ENCODE assay signal across 16 cellular contexts in genomic region chr14:68820536-68820935, GRCh38. TPM values are rescaled to one million over a fixed set of nuclear protein-coding genes. Genes with fewer than 3 reads are reported as not detected.
DNase-seq lines count a peak whose midpoint lies in the region; ATAC-seq and TF ChIP-seq lines count a peak whose summit lies in the region.
"Had no signal": no experiment of that assay in that cellular context is flagged by ENCODE, and none has a peak within 500 bp of the region (broad histone marks: within the 10 kb centered on the region; RNA-seq: fewer than 3 reads in every experiment).

No MANE protein-coding gene starts in this region.

- no peak overlapping the region for H2AFZ ChIP-seq in neural progenitor cell (replicated peaks)
- H2AFZ ChIP-seq in Karpas-422 (ENCODE audit: low read length): no peak overlapping the region

- no peaks in the 10 kb centered on the region for H3K27me3 Mint-ChIP-seq in CD4-positive, alpha-beta T cell
- H3K27me3 Mint-ChIP-seq in activated naive CD4-positive, alpha-beta T cell treated with anti-CD3 and anti-CD28 coated beads, Interleukin-2, amount 10 ng/mL, durations not matched to agents 7 days and 5 days: no peaks in the 10 kb centered on the region
- no peaks in the 10 kb centered on the region for H3K27me3 Mint-ChIP-seq in natural killer cell (ENCODE audit: low read depth in 2 of 2)
- peaks cover 8% of the 10 kb centered on the region for H3K27me3 Mint-ChIP-seq in neural progenitor cell (ENCODE audit: insufficient read depth, low read depth)

- no peaks in the 10 kb centered on the region for H3K36me3 ChIP-seq in neural progenitor cell
- no peaks in the 10 kb centered on the region for H3K36me3 ChIP-seq in Karpas-422 (ENCODE audit: insufficient read depth, low read length)
- H3K36me3 ChIP-seq in tibial artery: no peaks in the 10 kb centered on the region
- H3K36me3 ChIP-seq: neutrophil had no signal

- H3K27ac ChIP-seq in CD4-positive, alpha-beta T cell (ENCODE audit: low read depth, low read length): peak overlapping the region; percentile 59
- H3K27ac ChIP-seq in neural progenitor cell (no peak overlapping the region), Karpas-422 (ENCODE audit: low read length) (no peak overlapping the region), tibial artery (no peak overlapping the region)
- H3K27ac ChIP-seq: neutrophil had no signal

- peak overlapping the region; percentile 86 for H3K27ac Mint-ChIP-seq in CD4-positive, alpha-beta T cell
- H3K27ac Mint-ChIP-seq in activated naive CD4-positive, alpha-beta T cell treated with anti-CD3 and anti-CD28 coated beads, Interleukin-2, amount 10 ng/mL, durations not matched to agents 7 days and 5 days: peak overlapping the region; percentile 87
- H3K27ac Mint-ChIP-seq in natural killer cell (peak overlapping the region; percentile 67 to 89), neural progenitor cell (no peak overlapping the region)

- peak overlapping the region; percentile 55 for H3K4me3 Mint-ChIP-seq in CD4-positive, alpha-beta T cell
- peak overlapping the region; percentile 0 for H3K4me3 Mint-ChIP-seq in activated naive CD4-positive, alpha-beta T cell treated with anti-CD3 and anti-CD28 coated beads, Interleukin-2, amount 10 ng/mL, durations not matched to agents 7 days and 5 days
- H3K4me3 Mint-ChIP-seq in natural killer cell (no peak overlapping the region), neural progenitor cell (no peak overlapping the region)

- POLR2A ChIA-PET in CD4-positive, alpha-beta T cell (lab: Charles Lee): interaction anchor here (0.6 to 17.9 kb wide), 9 partner anchors 13 to 887 kb away, joined by 3 to 816 read pairs (median 4); partner anchors contain the start of gene ZFP36L1

- no peaks in the 10 kb centered on the region for H3K27me3 ChIP-seq in CD4-positive, alpha-beta T cell (ENCODE audit: control insufficient read depth, insufficient read depth, low read length)
- no peaks in the 10 kb centered on the region for H3K27me3 ChIP-seq in neural progenitor cell
- H3K27me3 ChIP-seq in Karpas-422 (ENCODE audit: low read length): no peaks in the 10 kb centered on the region
- no peaks in the 10 kb centered on the region for H3K27me3 ChIP-seq in tibial artery
- H3K27me3 ChIP-seq: neutrophil had no signal

- intact Hi-C loops in CD4-positive, alpha-beta T cell (cut with DNase I, micrococcal nuclease): loop anchor here in 1 of 2 experiments (1.0 kb wide), 1 partner anchor 27 kb away; the partner anchor contains the start of gene ZFP36L1
- intact Hi-C loops in natural killer cell (cut with micrococcal nuclease): no loop called here
- intact Hi-C loops in tibial artery (cut with DNase I; ENCODE audit: low total_unique reads): loop anchor here (5.0 kb wide), 1 partner anchor 888 kb away; no protein-coding TSS in a partner anchor

- H3K4me1 Mint-ChIP-seq in CD4-positive, alpha-beta T cell (ENCODE audit: low read depth): peaks cover 61% of the 10 kb centered on the region
- H3K4me1 Mint-ChIP-seq in activated naive CD4-positive, alpha-beta T cell treated with anti-CD3 and anti-CD28 coated beads, Interleukin-2, amount 10 ng/mL, durations not matched to agents 7 days and 5 days: peaks cover 47% of the 10 kb centered on the region
- H3K4me1 Mint-ChIP-seq in natural killer cell (peaks cover 33 to 36% of the 10 kb centered on the region in 2 donors), neural progenitor cell (peaks cover 43% of the 10 kb centered on the region)

- TF ChIP-seq CTCF in CD4-positive, alpha-beta T cell (IDR thresholded peaks at IDR 0.05): no peak
- TF ChIP-seq CTCF in natural killer cell (IDR thresholded peaks at IDR 0.05) (no peak), neural progenitor cell (IDR thresholded peaks at IDR 0.05) (no peak), tibial artery (IDR thresholded peaks at IDR 0.05) (no peak)

- H3K4me2 ChIP-seq in neural progenitor cell: no peak overlapping the region
- no peak overlapping the region for H3K4me2 ChIP-seq in Karpas-422 (ENCODE audit: low read depth, low read length, poor library complexity, severe bottlenecking)

- DNase-seq in CD4-positive, alpha-beta T cell: peak in 3 of 10 experiments; percentile 41 to 59 (median 50)
- DNase-seq in Jurkat, Clone E6-1 (ENCODE audit: low read depth, low spot score): peak; percentile 56
- peak; percentile 72 for DNase-seq in activated naive CD4-positive, alpha-beta T cell treated with anti-CD3 and anti-CD28 coated beads, Interleukin-2, amount 10 ng/mL, durations not matched to agents 7 days and 5 days
- DNase-seq in natural killer cell (no peak), neural progenitor cell (ENCODE audit: low spot score) (no peak), Karpas-422 (no peak), tibial artery (no peak), MV-4-11 (lab: John Stamatoyannopoulos, UW) (no peak)
- DNase-seq: activated CD4-positive, CD25-positive, alpha-beta regulatory T cell treated with anti-CD3 and anti-CD28 coated beads, Interleukin-2, amount 50 U/mL, for 72 hours; AML-193; amygdala; left colon; NCI-H1092 treated with DMSO at 0.1 percent for 48 hours; NCI-H524; Right ventricle myocardium superior had no signal

- no peak overlapping the region for H3K9ac ChIP-seq in neural progenitor cell
- no peak overlapping the region for H3K9ac ChIP-seq in Karpas-422 (ENCODE audit: low read length)

- H3K4me1 ChIP-seq in neural progenitor cell: peaks cover 20% of the 10 kb centered on the region
- peaks cover 51% of the 10 kb centered on the region for H3K4me1 ChIP-seq in Karpas-422 (ENCODE audit: low read length)
- peaks cover 0 to 29% (median 22%) of the 10 kb centered on the region in 4 donors for H3K4me1 ChIP-seq in tibial artery

- no peaks in the 10 kb centered on the region for H3K9me2 ChIP-seq in Karpas-422 (replicated peaks; ENCODE audit: insufficient read depth, low read length)

- CTCF ChIA-PET in CD4-positive, alpha-beta T cell (lab: Charles Lee): interaction anchor here (1.9 kb wide), 1 partner anchor 9 kb away, joined by 7 read pairs; no protein-coding TSS in a partner anchor
- CTCF ChIA-PET in activated naive CD4-positive, alpha-beta T cell treated with anti-CD3 and anti-CD28 coated beads, Interleukin-2, amount 10 ng/mL, durations not matched to agents 7 days and 5 days (lab: Charles Lee): interaction anchor here (0.9 to 11.5 kb wide), 8 partner anchors 9 to 887 kb away, joined by 3 to 149 read pairs (median 22); no protein-coding TSS in a partner anchor

- H3K9me3 ChIP-seq in CD4-positive, alpha-beta T cell (ENCODE audit: control insufficient read depth, low read length): no peaks in the 10 kb centered on the region
- H3K9me3 ChIP-seq in neural progenitor cell (ENCODE audit: low read depth) (no peaks in the 10 kb centered on the region), Karpas-422 (ENCODE audit: low read length) (no peaks in the 10 kb centered on the region), tibial artery (no peaks in the 10 kb centered on the region)
- H3K9me3 ChIP-seq: neutrophil had no signal

- H4K20me1 ChIP-seq in neural progenitor cell (ENCODE audit: low read depth) (no peaks in the 10 kb centered on the region), Karpas-422 (ENCODE audit: insufficient read depth, low read depth, low read length) (no peaks in the 10 kb centered on the region)

- H3K4me3 ChIP-seq in Jurkat, Clone E6-1 (ENCODE audit: low read length): no peak overlapping the region
- H3K4me3 ChIP-seq in neural progenitor cell (no peak overlapping the region), Karpas-422 (ENCODE audit: low read length) (no peak overlapping the region), tibial artery (no peak overlapping the region)

- peaks cover 29% of the 10 kb centered on the region for H3F3A ChIP-seq in neural progenitor cell (ENCODE audit: low read depth)

- H3K36me3 Mint-ChIP-seq in CD4-positive, alpha-beta T cell (ENCODE audit: low read depth): no peaks in the 10 kb centered on the region
- H3K36me3 Mint-ChIP-seq in activated naive CD4-positive, alpha-beta T cell treated with anti-CD3 and anti-CD28 coated beads, Interleukin-2, amount 10 ng/mL, durations not matched to agents 7 days and 5 days: no peaks in the 10 kb centered on the region
- H3K36me3 Mint-ChIP-seq in natural killer cell: no peaks in the 10 kb centered on the region
- H3K36me3 Mint-ChIP-seq in neural progenitor cell: no peaks in the 10 kb centered on the region

- H3K79me2 ChIP-seq in neural progenitor cell (ENCODE audit: low read depth): no peaks in the 10 kb centered on the region
- 0 out of 2 replicates have a peak, but pooled peaks cover 2% of the 10 kb centered on the region for H3K79me2 ChIP-seq in Karpas-422 (ENCODE audit: low read length)

- no peaks in the 10 kb centered on the region for H3K9me3 Mint-ChIP-seq in CD4-positive, alpha-beta T cell
- H3K9me3 Mint-ChIP-seq in activated naive CD4-positive, alpha-beta T cell treated with anti-CD3 and anti-CD28 coated beads, Interleukin-2, amount 10 ng/mL, durations not matched to agents 7 days and 5 days: no peaks in the 10 kb centered on the region
- no peaks in the 10 kb centered on the region for H3K9me3 Mint-ChIP-seq in natural killer cell
- no peaks in the 10 kb centered on the region for H3K9me3 Mint-ChIP-seq in neural progenitor cell

- peak; percentile 59 for ATAC-seq in CD4-positive, alpha-beta T cell (ENCODE audit: poor library complexity)
- ATAC-seq in natural killer cell: peak in 1 of 3 donors; percentile 19
- ATAC-seq: left colon had no signal

RNA-seq across cellular contexts. Expression of gene ZFP36L1, which starts 27.7 kb away (rescaled TPM):
- 100 to 1,000 TPM; 254 to 258 TPM for total RNA-seq in CD4-positive, alpha-beta T cell
- polyA plus RNA-seq in Jurkat, Clone E6-1 (2012; ENCODE audit: insufficient read depth, insufficient read length): 23.3 TPM
- total RNA-seq in natural killer cell: 100 to 1,000 TPM; 143 to 167 (median 166) TPM
- total RNA-seq in neural progenitor cell (ENCODE audit: low replicate concordance): 42.9 and 95.5 TPM in 2 replicates
- total RNA-seq in Karpas-422 (2014; rRNA removed; shearing (Covaris generic); ENCODE audit: low replicate concordance): 76.8 and 118 TPM in 2 replicates

Comparison
In these comparisons a context has a peak if more than half of its experiments do, and no peak if none do; other contexts are left out.
1. DNase-seq: peak in Jurkat, Clone E6-1 (single experiment) and activated naive CD4-positive, alpha-beta T cell treated with anti-CD3 and anti-CD28 coated beads, Interleukin-2, amount 10 ng/mL, durations not matched to agents 7 days and 5 days (single experiment); none in natural killer cell (single experiment), neural progenitor cell (single experiment), Karpas-422 (single experiment), tibial artery (0 of 2) and MV-4-11 (single experiment).
2. H3K4me3 Mint-ChIP-seq: peak in CD4-positive, alpha-beta T cell (single experiment) and activated naive CD4-positive, alpha-beta T cell treated with anti-CD3 and anti-CD28 coated beads, Interleukin-2, amount 10 ng/mL, durations not matched to agents 7 days and 5 days (single experiment); none in natural killer cell (single experiment) and neural progenitor cell (single experiment).